ENCODE assay signal across 15 cellular contexts in genomic region chr5:148387325-148387724, GRCh38. TPM values are rescaled to one million over a fixed set of nuclear protein-coding genes. Genes with fewer than 3 reads are reported as not detected.
DNase-seq lines count a peak whose midpoint lies in the region; ATAC-seq and TF ChIP-seq lines count a peak whose summit lies in the region.
"Had no signal": no experiment of that assay in that cellular context is flagged by ENCODE, and none has a peak within 500 bp of the region (broad histone marks: within the 10 kb centered on the region; RNA-seq: fewer than 3 reads in every experiment).

No MANE protein-coding gene starts in this region.

- H3K27ac ChIP-seq in left ventricle myocardium inferior (replicated peaks) = peak overlapping the region; percentile 52
- H3K27ac ChIP-seq in right cardiac atrium (ENCODE audit: low read length) = no peak overlapping the region
- no peak overlapping the region for H3K27ac ChIP-seq in effector memory CD4-positive, alpha-beta T cell (ENCODE audit: insufficient read depth, low read length, poor library complexity, severe bottlenecking)
- H3K27ac ChIP-seq: esophagus muscularis mucosa had no signal

- no peak for TF ChIP-seq CTCF in left ventricle myocardium inferior (IDR thresholded peaks at IDR 0.05; ENCODE audit: borderline replicate concordance)

- DNase-seq in left ventricle myocardium inferior (no peak), right cardiac atrium (no peak), T-helper 17 cell (no peak), fibroblast of gingiva (ENCODE audit: low read depth) (peak; percentile 58), OCI-M1 (lab: John Stamatoyannopoulos, UW) (no peak)
- no peak for DNase-seq in effector memory CD4-positive, alpha-beta T cell
- DNase-seq: activated effector memory CD4-positive, alpha-beta T cell treated with anti-CD3 and anti-CD28 coated beads, Interleukin-2, amount 50 U/mL, for 16 hours; BE2C; H7; stimulated activated CD4-positive, alpha-beta T cell treated with anti-CD3 and anti-CD28 coated beads, Interleukin-4, amount 100 ng/mL, for 24 hours; stimulated activated naive B cell treated with anti-CD40 and anti-IgM and Interleukin-4, amounts not matched to agents 10 μg/mL and 1 μg/mL and 100 μg/mL, for 72 hours had no signal

- WGBS in right cardiac atrium = 56% methylated on average over 3 of the region's 3 CpGs

- peak overlapping the region; percentile 39 for H3K27ac Mint-ChIP-seq in T-helper 17 cell
- H3K27ac Mint-ChIP-seq: stimulated activated naive B cell treated with anti-CD40 and anti-IgM and Interleukin-4, amounts not matched to agents 10 μg/mL and 1 μg/mL and 100 μg/mL, for 72 hours had no signal

- H3K27me3 Mint-ChIP-seq in T-helper 17 cell = no peaks in the 10 kb centered on the region
- H3K27me3 Mint-ChIP-seq: stimulated activated naive B cell treated with anti-CD40 and anti-IgM and Interleukin-4, amounts not matched to agents 10 μg/mL and 1 μg/mL and 100 μg/mL, for 72 hours had no signal

- intact Hi-C loops in left ventricle myocardium inferior (cut with micrococcal nuclease) (no loop called here), right cardiac atrium (cut with DNase I) (no loop called here)

- H3K4me3 ChIP-seq in left ventricle myocardium inferior = no peak overlapping the region
- no peak overlapping the region for H3K4me3 ChIP-seq in right cardiac atrium (ENCODE audit: low read length)
- no peak overlapping the region for H3K4me3 ChIP-seq in effector memory CD4-positive, alpha-beta T cell (ENCODE audit: insufficient read depth, low read depth, low read length, poor library complexity, severe bottlenecking)
- H3K4me3 ChIP-seq: esophagus muscularis mucosa had no signal

- peaks cover 3% of the 10 kb centered on the region for H3K36me3 ChIP-seq in left ventricle myocardium inferior
- H3K36me3 ChIP-seq in effector memory CD4-positive, alpha-beta T cell (ENCODE audit: control insufficient read depth, insufficient read depth, low read length) = peaks cover 4% of the 10 kb centered on the region
- H3K36me3 ChIP-seq: BE2C had no signal

- peaks cover 59% of the 10 kb centered on the region for H3K4me1 Mint-ChIP-seq in T-helper 17 cell

- ATAC-seq in right cardiac atrium (no peak), T-helper 17 cell (no peak), GM18868 (IDR thresholded peaks at IDR 0.05; ENCODE audit: unreplicated experiment) (no peak), GM19463 (IDR thresholded peaks at IDR 0.05; ENCODE audit: unreplicated experiment) (no peak)
- ATAC-seq: stimulated activated naive B cell treated with anti-CD40 and anti-IgM and Interleukin-4, amounts not matched to agents 10 μg/mL and 1 μg/mL and 100 μg/mL, for 72 hours had no signal

- H3K9me3 ChIP-seq in left ventricle myocardium inferior (replicated peaks) (no peaks in the 10 kb centered on the region), right cardiac atrium (ENCODE audit: control insufficient read depth, low read length) (no peaks in the 10 kb centered on the region), T-helper 17 cell (ENCODE audit: control insufficient read depth, low read length, poor library complexity, severe bottlenecking) (no peaks in the 10 kb centered on the region)
- no peaks in the 10 kb centered on the region for H3K9me3 ChIP-seq in effector memory CD4-positive, alpha-beta T cell (ENCODE audit: control insufficient read depth, low read length)
- H3K9me3 ChIP-seq: BE2C, esophagus muscularis mucosa had no signal

- H3K27me3 ChIP-seq in left ventricle myocardium inferior (ENCODE audit: low read depth) = no peaks in the 10 kb centered on the region
- H3K27me3 ChIP-seq in right cardiac atrium (ENCODE audit: control insufficient read depth, insufficient read depth) = no peaks in the 10 kb centered on the region
- H3K27me3 ChIP-seq in effector memory CD4-positive, alpha-beta T cell (replicated peaks; ENCODE audit: control insufficient read depth, insufficient read depth, low read length, poor library complexity, severe bottlenecking) = no peaks in the 10 kb centered on the region
- H3K27me3 ChIP-seq: BE2C, esophagus muscularis mucosa had no signal

- H3K4me3 Mint-ChIP-seq in T-helper 17 cell = no peak overlapping the region
- H3K4me3 Mint-ChIP-seq: stimulated activated naive B cell treated with anti-CD40 and anti-IgM and Interleukin-4, amounts not matched to agents 10 μg/mL and 1 μg/mL and 100 μg/mL, for 72 hours had no signal

- peaks cover 9% of the 10 kb centered on the region for H3K36me3 Mint-ChIP-seq in T-helper 17 cell (ENCODE audit: low read depth)

- H3K4me1 ChIP-seq in left ventricle myocardium inferior (peaks cover 93% of the 10 kb centered on the region), right cardiac atrium (ENCODE audit: control insufficient read depth, insufficient read depth, low read length) (peaks cover 6% of the 10 kb centered on the region)
- peaks cover 16% of the 10 kb centered on the region for H3K4me1 ChIP-seq in effector memory CD4-positive, alpha-beta T cell (ENCODE audit: control insufficient read depth, insufficient read depth, low read length, poor library complexity, severe bottlenecking)

RNA-seq across cellular contexts. Expression of gene FBXO38, which starts 3.6 kb away (rescaled TPM):
- total RNA-seq in left ventricle myocardium inferior (38.0 TPM), right cardiac atrium (10 to 100 TPM; 36.1 to 44.2 (median 42.7) TPM), T-helper 17 cell (10 to 100 TPM; 51.2 to 51.7 TPM)
- polyA plus RNA-seq in right cardiac atrium = 17.0 TPM

RNA-seq across cellular contexts. Expression of gene SPINK9, which starts 52.0 kb away (rescaled TPM):
- total RNA-seq in left ventricle myocardium inferior = not detected
- total RNA-seq in right cardiac atrium = 1 to 10 TPM in 1 of 4 donors, under 1 TPM in 2, not detected in 1; 0.69 to 1.2 (median 0.78) TPM
- 0.61 TPM for polyA plus RNA-seq in right cardiac atrium
- not detected for total RNA-seq in T-helper 17 cell
- total RNA-seq: chondrocyte, esophagus muscularis mucosa, H7 had no signal
